Comparison of ENCODE assay signal across 13 cellular contexts in the genomic region with DNA sequence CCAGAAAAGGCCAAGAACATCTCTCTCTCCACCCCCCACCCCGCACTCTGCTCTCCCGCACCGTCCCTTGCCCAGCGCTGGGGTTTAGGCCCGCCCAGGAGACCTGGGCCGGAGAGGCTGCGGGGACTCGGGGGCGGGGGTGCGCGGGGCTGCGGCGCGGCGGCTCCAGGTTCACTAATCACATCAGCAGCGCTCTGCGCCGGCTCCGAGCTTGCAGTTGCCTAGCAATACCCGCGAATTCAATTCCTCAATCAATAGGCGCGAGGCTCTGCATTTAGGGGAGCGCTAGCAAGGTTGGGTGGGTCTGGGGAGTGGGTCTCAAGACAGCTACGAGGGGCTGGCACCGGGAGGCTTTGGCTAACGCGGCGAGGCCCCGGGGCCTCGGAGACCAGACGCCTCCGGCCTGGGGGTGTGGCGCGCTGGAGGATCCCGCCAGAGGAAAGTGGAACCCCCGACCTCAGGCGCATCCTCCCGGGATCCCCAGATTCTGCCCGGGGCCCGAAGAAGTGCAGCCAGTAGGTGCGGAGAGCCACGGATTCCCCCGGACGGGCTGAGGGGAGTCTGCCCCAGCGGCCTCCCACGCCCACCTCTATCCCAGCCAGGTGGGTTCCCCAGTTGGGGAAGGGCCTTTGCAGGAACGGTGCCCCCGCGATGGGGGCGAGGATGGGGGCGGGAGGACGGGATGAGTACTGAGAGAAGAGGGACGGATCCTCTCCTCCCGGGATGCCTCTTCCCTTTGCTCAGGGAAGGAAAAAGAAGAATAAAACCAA. TPM values are rescaled to one million over a fixed set of nuclear protein-coding genes. Genes with fewer than 3 reads are reported as not detected.
DNase-seq lines count a peak whose midpoint lies in the region; ATAC-seq and TF ChIP-seq lines count a peak whose summit lies in the region.
"Had no signal": no experiment of that assay in that cellular context is flagged by ENCODE, and none has a peak within 500 bp of the region (broad histone marks: within the 10 kb centered on the region; RNA-seq: fewer than 3 reads in every experiment).

No MANE protein-coding gene starts in this region.

- peak; percentile 10 for ATAC-seq in activated CD4-positive, alpha-beta T cell treated with anti-CD3 and anti-CD28 coated beads for 36 hours
- ATAC-seq in GM21737 (IDR thresholded peaks at IDR 0.05; ENCODE audit: unreplicated experiment), result no peak

- no peak overlapping the region for H2BK20ac ChIP-seq in H9 (ENCODE audit: low read depth, low read length, poor library complexity, severe bottlenecking)

- H3K36me3 Mint-ChIP-seq in activated CD4-positive, alpha-beta T cell treated with anti-CD3 and anti-CD28 coated beads for 36 hours (ENCODE audit: low read depth), result no peaks in the 10 kb centered on the region
- peaks cover 8% of the 10 kb centered on the region for H3K36me3 Mint-ChIP-seq in activated CD4-positive, alpha-beta T cell treated with anti-CD3 and anti-CD28 coated beads, Interleukin-2, amount 10 ng/mL, durations not matched to agents 7 days and 5 days (ENCODE audit: low read depth)
- H3K36me3 Mint-ChIP-seq in H9 (ENCODE audit: insufficient read depth in 1 of 3, low read depth in 3 of 3), result peaks cover 0 to 3% (median 0%) of the 10 kb centered on the region in 3 experiments; a peak in 3 of 7 replicates
- no peaks in the 10 kb centered on the region for H3K36me3 Mint-ChIP-seq in endodermal cell (ENCODE audit: low read depth)
- peaks cover 4% of the 10 kb centered on the region for H3K36me3 Mint-ChIP-seq in neural progenitor cell

- POLR2A ChIA-PET in activated CD4-positive, alpha-beta T cell treated with anti-CD3 and anti-CD28 coated beads for 36 hours (lab: Charles Lee), result no interaction called here
- POLR2A ChIA-PET in activated CD4-positive, alpha-beta T cell treated with anti-CD3 and anti-CD28 coated beads, Interleukin-2, amount 10 ng/mL, durations not matched to agents 7 days and 5 days (lab: Charles Lee), result no interaction called here

- no peak overlapping the region for H3K18ac ChIP-seq in H9 (ENCODE audit: insufficient read length, low read depth, low read length)

- intact Hi-C loops in activated CD4-positive, alpha-beta T cell treated with anti-CD3 and anti-CD28 coated beads for 36 hours (cut with DNase I, micrococcal nuclease), result loop anchor here in 1 of 2 experiments (2.0 to 5.0 kb wide), 2 partner anchors 126 to 199 kb away; no protein-coding TSS in a partner anchor

- H3K4me1 Mint-ChIP-seq in activated CD4-positive, alpha-beta T cell treated with anti-CD3 and anti-CD28 coated beads for 36 hours, result peaks cover 13% of the 10 kb centered on the region
- peaks cover 12% of the 10 kb centered on the region for H3K4me1 Mint-ChIP-seq in activated CD4-positive, alpha-beta T cell treated with anti-CD3 and anti-CD28 coated beads, Interleukin-2, amount 10 ng/mL, durations not matched to agents 7 days and 5 days
- H3K4me1 Mint-ChIP-seq in H9 (peaks cover 32 to 61% of the 10 kb centered on the region in 2 experiments), endodermal cell (peaks cover 18% of the 10 kb centered on the region), neural progenitor cell (peaks cover 58% of the 10 kb centered on the region)

- H3K9me3 ChIP-seq in H9 (ENCODE audit: control insufficient read depth, low read depth, low read length), result no peaks in the 10 kb centered on the region
- H3K9me3 ChIP-seq in endodermal cell (ENCODE audit: control insufficient read depth, low read length), result no peaks in the 10 kb centered on the region
- no peaks in the 10 kb centered on the region for H3K9me3 ChIP-seq in neural progenitor cell (ENCODE audit: low read depth)
- H3K9me3 ChIP-seq: uterus had no signal

- H3K27ac ChIP-seq in H9 (ENCODE audit: insufficient read length, low read depth, low read length) (no peak overlapping the region), endodermal cell (ENCODE audit: low read depth, low read length) (no peak overlapping the region), neural progenitor cell (no peak overlapping the region)
- H3K27ac ChIP-seq: uterus had no signal

- no peak overlapping the region for H3T11ph ChIP-seq in H9 (ENCODE audit: low read length)

- H2BK15ac ChIP-seq in H9 (ENCODE audit: low read depth, low read length), result no peak overlapping the region

- no peak overlapping the region for H2BK120ac ChIP-seq in H9 (ENCODE audit: low read depth, low read length, poor library complexity, severe bottlenecking)

- no peak overlapping the region for H3K4ac ChIP-seq in H9 (ENCODE audit: low read depth, low read length)

- WGBS in H9 (ENCODE audit: extremely low coverage, insufficient read length, low lambda C conversion rate), result no CpG with 5 or more reads among the region's 55 CpGs
- 3 to 4% methylated on average over 20 to 53 of the region's 55 CpGs for WGBS in endodermal cell (ENCODE audit: insufficient coverage in 1 of 2, insufficient read length in 1 of 2), 2 experiments

- H3K27me3 ChIP-seq in H9 (ENCODE audit: insufficient read depth, low read length) (peaks cover 73% of the 10 kb centered on the region), endodermal cell (ENCODE audit: control insufficient read depth, insufficient read depth, low read length, poor library complexity, severe bottlenecking) (peaks cover 100% of the 10 kb centered on the region), neural progenitor cell (peaks cover 96% of the 10 kb centered on the region)

- peak; percentile 44 for DNase-seq in activated CD4-positive, alpha-beta T cell treated with anti-CD3 and anti-CD28 coated beads for 36 hours
- DNase-seq in activated CD4-positive, alpha-beta T cell treated with anti-CD3 and anti-CD28 coated beads, Interleukin-2, amount 10 ng/mL, durations not matched to agents 7 days and 5 days, result no peak
- DNase-seq in H9 (peak; percentile 56), endodermal cell (peak; percentile 79), neural progenitor cell (ENCODE audit: low spot score) (peak; percentile 81), NCI-H1417 (lab: John Stamatoyannopoulos, UW) (no peak), DMS153 (lab: John Stamatoyannopoulos, UW) (no peak)
- DNase-seq: KG1, NCI-H1417 treated with DMSO at 0.1 percent for 48 hours, occipital lobe, uterus had no signal

- H3K56ac ChIP-seq in H9 (ENCODE audit: insufficient read length, low read depth, low read length), result no peak overlapping the region

- H4K20me1 ChIP-seq in H9 (ENCODE audit: control insufficient read depth, insufficient read depth, insufficient read length) (peaks cover 3% of the 10 kb centered on the region), neural progenitor cell (ENCODE audit: low read depth) (peaks cover 91% of the 10 kb centered on the region)

- no peaks in the 10 kb centered on the region for H3K79me1 ChIP-seq in H9 (ENCODE audit: insufficient read depth, low read depth, low read length, poor library complexity, severe bottlenecking)

- H2AK5ac ChIP-seq in H9 (ENCODE audit: insufficient read length, low read length), result no peak overlapping the region

- peaks cover 9% of the 10 kb centered on the region for H3K23me2 ChIP-seq in H9 (ENCODE audit: insufficient read length, low read depth, low read length, poor library complexity, severe bottlenecking)

- H3K79me2 ChIP-seq in H9 (ENCODE audit: insufficient read depth, low read length) (no peaks in the 10 kb centered on the region), neural progenitor cell (ENCODE audit: low read depth) (peaks cover 7% of the 10 kb centered on the region)

- H3K27ac Mint-ChIP-seq in activated CD4-positive, alpha-beta T cell treated with anti-CD3 and anti-CD28 coated beads for 36 hours, result no peak overlapping the region
- no peak overlapping the region for H3K27ac Mint-ChIP-seq in activated CD4-positive, alpha-beta T cell treated with anti-CD3 and anti-CD28 coated beads, Interleukin-2, amount 10 ng/mL, durations not matched to agents 7 days and 5 days
- H3K27ac Mint-ChIP-seq in H9 (no peak overlapping the region), endodermal cell (no peak overlapping the region), neural progenitor cell (no peak overlapping the region)
- H3K27ac Mint-ChIP-seq: T-helper 1 cell treated with Interleukin-12 subunit alpha and Interleukin-12 subunit beta and Interleukin-4 antibody, amounts not matched to agents 30 μg/mL and 1 μg/mL, for 36 hours had no signal

- no peak for TF ChIP-seq CTCF in H9 (conservative IDR thresholded peaks at IDR 0.05)
- TF ChIP-seq CTCF in endodermal cell (conservative IDR thresholded peaks at IDR 0.05), result no peak
- TF ChIP-seq CTCF in neural progenitor cell (IDR thresholded peaks at IDR 0.05), result no peak

- H3K14ac ChIP-seq in H9 (ENCODE audit: insufficient read depth, low read length), result no peak overlapping the region

- CTCF ChIA-PET in activated CD4-positive, alpha-beta T cell treated with anti-CD3 and anti-CD28 coated beads for 36 hours (lab: Charles Lee), result no interaction called here
- CTCF ChIA-PET in activated CD4-positive, alpha-beta T cell treated with anti-CD3 and anti-CD28 coated beads, Interleukin-2, amount 10 ng/mL, durations not matched to agents 7 days and 5 days (lab: Charles Lee), result interaction anchor here (0.6 to 2.3 kb wide), 5 partner anchors 10 to 51 kb away, joined by 3 to 8 read pairs (median 3); no protein-coding TSS in a partner anchor

- peaks cover 44% of the 10 kb centered on the region for H3K27me3 Mint-ChIP-seq in activated CD4-positive, alpha-beta T cell treated with anti-CD3 and anti-CD28 coated beads for 36 hours
- H3K27me3 Mint-ChIP-seq in activated CD4-positive, alpha-beta T cell treated with anti-CD3 and anti-CD28 coated beads, Interleukin-2, amount 10 ng/mL, durations not matched to agents 7 days and 5 days, result peaks cover 60% of the 10 kb centered on the region
- H3K27me3 Mint-ChIP-seq in H9 (ENCODE audit: low read depth) (peaks cover 98% of the 10 kb centered on the region), endodermal cell (ENCODE audit: insufficient read depth) (peaks cover 90% of the 10 kb centered on the region), neural progenitor cell (ENCODE audit: insufficient read depth, low read depth) (peaks cover 49% of the 10 kb centered on the region)

- no peak overlapping the region for H2BK12ac ChIP-seq in H9 (ENCODE audit: insufficient read length, low read depth, low read length)

- H3K4me3 ChIP-seq in endodermal cell (ENCODE audit: low read length) (no peak overlapping the region), neural progenitor cell (no peak overlapping the region)
- H3K4me3 ChIP-seq: uterus had no signal

- H3K9me3 Mint-ChIP-seq in activated CD4-positive, alpha-beta T cell treated with anti-CD3 and anti-CD28 coated beads for 36 hours (ENCODE audit: low read depth), result no peaks in the 10 kb centered on the region
- no peaks in the 10 kb centered on the region for H3K9me3 Mint-ChIP-seq in activated CD4-positive, alpha-beta T cell treated with anti-CD3 and anti-CD28 coated beads, Interleukin-2, amount 10 ng/mL, durations not matched to agents 7 days and 5 days
- peaks cover 0 to 3% of the 10 kb centered on the region in 2 experiments; a peak in 1 of 5 replicates for H3K9me3 Mint-ChIP-seq in H9
- H3K9me3 Mint-ChIP-seq in endodermal cell, result no peaks in the 10 kb centered on the region
- no peaks in the 10 kb centered on the region for H3K9me3 Mint-ChIP-seq in neural progenitor cell
- H3K9me3 Mint-ChIP-seq: T-helper 1 cell treated with Interleukin-12 subunit alpha and Interleukin-12 subunit beta and Interleukin-4 antibody, amounts not matched to agents 30 μg/mL and 1 μg/mL, for 36 hours had no signal

- no peak overlapping the region for H3K4me3 Mint-ChIP-seq in activated CD4-positive, alpha-beta T cell treated with anti-CD3 and anti-CD28 coated beads for 36 hours
- no peak overlapping the region for H3K4me3 Mint-ChIP-seq in activated CD4-positive, alpha-beta T cell treated with anti-CD3 and anti-CD28 coated beads, Interleukin-2, amount 10 ng/mL, durations not matched to agents 7 days and 5 days
- H3K4me3 Mint-ChIP-seq in H9, result peak overlapping the region in 1 of 2 experiments; percentile 55; a peak in 2 of 5 replicates
- H3K4me3 Mint-ChIP-seq in endodermal cell, result no peak overlapping the region
- peak overlapping the region; percentile 79 for H3K4me3 Mint-ChIP-seq in neural progenitor cell
- H3K4me3 Mint-ChIP-seq: T-helper 1 cell treated with Interleukin-12 subunit alpha and Interleukin-12 subunit beta and Interleukin-4 antibody, amounts not matched to agents 30 μg/mL and 1 μg/mL, for 36 hours had no signal

- H2AFZ ChIP-seq in H9 (ENCODE audit: low read length) (no peak overlapping the region), neural progenitor cell (replicated peaks) (no peak overlapping the region)

- H3K9ac ChIP-seq in H9 (ENCODE audit: extremely low read depth, insufficient read length, low read length) (no peak overlapping the region), endodermal cell (ENCODE audit: extremely low read depth, low read length, poor library complexity, severe bottlenecking) (no peak overlapping the region), neural progenitor cell (no peak overlapping the region)

- peaks cover 76% of the 10 kb centered on the region for H3F3A ChIP-seq in neural progenitor cell (ENCODE audit: low read depth)

- no peak overlapping the region for H4K5ac ChIP-seq in H9 (ENCODE audit: insufficient read length, low read depth, low read length)

- H2BK5ac ChIP-seq in H9 (ENCODE audit: insufficient read length, low read length), result no peak overlapping the region

- H3K36me3 ChIP-seq in endodermal cell (ENCODE audit: control insufficient read depth, insufficient read depth, low read length) (peaks cover 6% of the 10 kb centered on the region), neural progenitor cell (no peaks in the 10 kb centered on the region)
- H3K36me3 ChIP-seq: uterus had no signal

- no peak overlapping the region for H3K4me2 ChIP-seq in H9 (ENCODE audit: insufficient read depth, insufficient read length, low read length)
- H3K4me2 ChIP-seq in neural progenitor cell, result peak overlapping the region; percentile 42

- H4K8ac ChIP-seq in H9 (replicated peaks; ENCODE audit: insufficient read length, low read depth, low read length), result no peak overlapping the region

- peaks cover 8% of the 10 kb centered on the region for H3K4me1 ChIP-seq in H9 (ENCODE audit: insufficient read depth, low read length)
- H3K4me1 ChIP-seq in endodermal cell (ENCODE audit: control insufficient read depth, insufficient read depth, low read length), result peaks cover 11% of the 10 kb centered on the region
- H3K4me1 ChIP-seq in neural progenitor cell, result peaks cover 45% of the 10 kb centered on the region

- no peak overlapping the region for H3K23ac ChIP-seq in H9 (ENCODE audit: insufficient read length, low read depth, low read length)

- H4K91ac ChIP-seq in H9 (ENCODE audit: insufficient read length, low read depth, low read length), result no peak overlapping the region

RNA-seq across cellular contexts. Expression of a gene that starts 5.3 kb away (rescaled TPM):
- 1 to 10 TPM; 4.7 to 6.0 TPM for total RNA-seq in activated CD4-positive, alpha-beta T cell treated with anti-CD3 and anti-CD28 coated beads for 36 hours
- total RNA-seq in activated CD4-positive, alpha-beta T cell treated with anti-CD3 and anti-CD28 coated beads, Interleukin-2, amount 10 ng/mL, durations not matched to agents 7 days and 5 days, result 1 to 10 TPM; 4.3 to 6.4 TPM
- total RNA-seq in H9 (2021) (1.2 and 2.9 TPM in 2 replicates), endodermal cell (1 to 10 TPM; 5.4 to 5.6 TPM), neural progenitor cell (ENCODE audit: low replicate concordance) (2.8 and 15.2 TPM in 2 replicates)
- 11.0 TPM for polyA plus RNA-seq in endodermal cell (2013, experiment 1 of 2)
- polyA plus RNA-seq in endodermal cell (2013, experiment 2 of 2), result 8.7 TPM

RNA-seq across cellular contexts. Expression of a gene that starts 13.6 kb away (rescaled TPM):
- total RNA-seq in activated CD4-positive, alpha-beta T cell treated with anti-CD3 and anti-CD28 coated beads for 36 hours, result 1 to 10 TPM; 4.2 to 4.3 TPM
- 1 to 10 TPM; 4.6 to 5.5 TPM for total RNA-seq in activated CD4-positive, alpha-beta T cell treated with anti-CD3 and anti-CD28 coated beads, Interleukin-2, amount 10 ng/mL, durations not matched to agents 7 days and 5 days
- total RNA-seq in H9 (2021) (77.4 and 79.4 TPM in 2 replicates), endodermal cell (10 to 100 TPM; 75.0 to 78.6 TPM), neural progenitor cell (ENCODE audit: low replicate concordance) (53.5 and 155 TPM in 2 replicates)
- 74.2 TPM for polyA plus RNA-seq in endodermal cell (2013, experiment 1 of 2)
- 70.5 TPM for polyA plus RNA-seq in endodermal cell (2013, experiment 2 of 2)

RNA-seq across cellular contexts. Expression of a gene that starts 47.7 kb away (rescaled TPM):
- total RNA-seq in activated CD4-positive, alpha-beta T cell treated with anti-CD3 and anti-CD28 coated beads for 36 hours, result 10 to 100 TPM; 14.9 to 18.5 TPM
- total RNA-seq in activated CD4-positive, alpha-beta T cell treated with anti-CD3 and anti-CD28 coated beads, Interleukin-2, amount 10 ng/mL, durations not matched to agents 7 days and 5 days, result 10 to 100 TPM; 35.0 TPM
- total RNA-seq in H9 (2021) (5.1 and 6.2 TPM in 2 replicates), endodermal cell (1 to 10 TPM; 4.2 to 4.9 TPM), neural progenitor cell (ENCODE audit: low replicate concordance) (2.7 and 5.6 TPM in 2 replicates)
- 14.4 TPM for polyA plus RNA-seq in endodermal cell (2013, experiment 1 of 2)
- 9.6 TPM for polyA plus RNA-seq in endodermal cell (2013, experiment 2 of 2)

Comparison
In these comparisons a context has a peak if more than half of its experiments do, and no peak if none do; other contexts are left out.
1. DNase-seq: peak in activated CD4-positive, alpha-beta T cell treated with anti-CD3 and anti-CD28 coated beads for 36 hours (single experiment), H9 (single experiment), endodermal cell (single experiment) and neural progenitor cell (single experiment); none in activated CD4-positive, alpha-beta T cell treated with anti-CD3 and anti-CD28 coated beads, Interleukin-2, amount 10 ng/mL, durations not matched to agents 7 days and 5 days (single experiment), NCI-H1417 (0 of 3) and DMS153 (single experiment).